ENCODE assay signal across 9 cellular contexts in genomic region chr13:105139048-105139379, GRCh38.
DNase-seq lines count a peak whose midpoint lies in the region; ATAC-seq and TF ChIP-seq lines count a peak whose summit lies in the region.
"Had no signal": no experiment of that assay in that cellular context is flagged by ENCODE, and none has a peak within 500 bp of the region (broad histone marks: within the 10 kb centered on the region; RNA-seq: fewer than 3 reads in every experiment).

No MANE protein-coding gene starts in this region.

- intact Hi-C loops in head of caudate nucleus (cut with DNase I) = no loop called here

- no peaks in the 10 kb centered on the region for H3K36me3 ChIP-seq in neural progenitor cell

- no peaks in the 10 kb centered on the region for H3K4me1 ChIP-seq in neural progenitor cell

- H3K4me2 ChIP-seq in neural progenitor cell = no peak overlapping the region

- peak overlapping the region; percentile 72 for H2AFZ ChIP-seq in neural progenitor cell (replicated peaks)

- TF ChIP-seq CTCF in NB4 (IDR thresholded peaks at IDR 0.05; ENCODE audit: low read depth, low read length) (no peak), neural progenitor cell (IDR thresholded peaks at IDR 0.05) (no peak)

- DNase-seq in NB4 (ENCODE audit: low read depth) (no peak), neural progenitor cell (ENCODE audit: low spot score) (no peak), occipital lobe (lab: John Stamatoyannopoulos, UW) (no peak), OCI-M1 (lab: John Stamatoyannopoulos, UW) (no peak), NCI-H524 (lab: John Stamatoyannopoulos, UW) (no peak), head of caudate nucleus (no peak)

- ATAC-seq in GM18867 (IDR thresholded peaks at IDR 0.05; ENCODE audit: unreplicated experiment) (peak; percentile 11), HG02571 (IDR thresholded peaks at IDR 0.05; ENCODE audit: unreplicated experiment) (peak; percentile 6)
- ATAC-seq: K562 had no signal

- H3K9me3 ChIP-seq in neural progenitor cell (ENCODE audit: low read depth) = no peaks in the 10 kb centered on the region

- no peaks in the 10 kb centered on the region for H3K9me3 Mint-ChIP-seq in neural progenitor cell

- no peaks in the 10 kb centered on the region for H3K79me2 ChIP-seq in neural progenitor cell (ENCODE audit: low read depth)

- H3K4me3 Mint-ChIP-seq in neural progenitor cell = no peak overlapping the region

- peak overlapping the region; percentile 82 for H3K4me3 ChIP-seq in NB4 (ENCODE audit: low read depth, low read length)
- no peak overlapping the region for H3K4me3 ChIP-seq in neural progenitor cell
- H3K4me3 ChIP-seq: K562 had no signal

- H3F3A ChIP-seq in neural progenitor cell (ENCODE audit: low read depth) = no peaks in the 10 kb centered on the region

- H3K27me3 ChIP-seq in neural progenitor cell = no peaks in the 10 kb centered on the region

- H3K27ac ChIP-seq in neural progenitor cell = no peak overlapping the region

- no peaks in the 10 kb centered on the region for H4K20me1 ChIP-seq in neural progenitor cell (ENCODE audit: low read depth)

- no peaks in the 10 kb centered on the region for H3K27me3 Mint-ChIP-seq in neural progenitor cell (ENCODE audit: insufficient read depth, low read depth)

- peak overlapping the region; percentile 13 for H3K27ac Mint-ChIP-seq in neural progenitor cell

- no peaks in the 10 kb centered on the region for H3K4me1 Mint-ChIP-seq in neural progenitor cell

- TF ChIP-seq POLR2A in NB4 (IDR thresholded peaks at IDR 0.05; ENCODE audit: extremely low read depth, insufficient read length) = no peak

- no peak overlapping the region for H3K9ac ChIP-seq in neural progenitor cell

- H3K36me3 Mint-ChIP-seq in neural progenitor cell = no peaks in the 10 kb centered on the region
